ENCODE assay signal across 10 cellular contexts in genomic region chr12:86712425-86712843, GRCh38.
DNase-seq lines count a peak whose midpoint lies in the region; ATAC-seq and TF ChIP-seq lines count a peak whose summit lies in the region.
"Had no signal": no experiment of that assay in that cellular context is flagged by ENCODE, and none has a peak within 500 bp of the region (broad histone marks: within the 10 kb centered on the region; RNA-seq: fewer than 3 reads in every experiment).

No MANE protein-coding gene starts in this region.

- no peak for ATAC-seq in HG03521 (IDR thresholded peaks at IDR 0.05; ENCODE audit: unreplicated experiment)

- H3K4me1 Mint-ChIP-seq in type B pancreatic cell (ENCODE audit: unreplicated experiment), result no peaks in the 10 kb centered on the region
- H3K4me1 Mint-ChIP-seq: B cell had no signal

- peaks cover 8% of the 10 kb centered on the region for H3K9me3 Mint-ChIP-seq in type B pancreatic cell

- H3K36me3 Mint-ChIP-seq in type B pancreatic cell, result no peaks in the 10 kb centered on the region

- H3K27ac Mint-ChIP-seq in type B pancreatic cell, result peak overlapping the region; percentile 72
- H3K27ac Mint-ChIP-seq: B cell had no signal

- no peak for TF ChIP-seq CTCF in RWPE1 (conservative IDR thresholded peaks at IDR 0.05; ENCODE audit: low read depth)
- no peak for TF ChIP-seq CTCF in type B pancreatic cell (conservative IDR thresholded peaks at IDR 0.05)

- CTCF ChIA-PET in RWPE1 (lab: Yijun Ruan, JAX), result no interaction called here

- H3K27ac ChIP-seq in RWPE1, result no peak overlapping the region

- H3K4me3 Mint-ChIP-seq in type B pancreatic cell, result no peak overlapping the region
- H3K4me3 Mint-ChIP-seq: B cell had no signal

- no peaks in the 10 kb centered on the region for H3K27me3 Mint-ChIP-seq in type B pancreatic cell
- H3K27me3 Mint-ChIP-seq: B cell had no signal

- POLR2A ChIA-PET in RWPE1 (lab: Yijun Ruan, JAX; ENCODE audit: low non-redundant PET), result no interaction called here

- DNase-seq in NCI-H2029 (lab: John Stamatoyannopoulos, UW) (peak; percentile 0), NCI-H2029 treated with DMSO at 0.1 percent for 48 hours (lab: John Stamatoyannopoulos, UW) (no peak), RWPE1 (ENCODE audit: low spot score) (peak; percentile 87), fibroblast of peridontal ligament (ENCODE audit: extremely low read depth) (peak; percentile 100), type B pancreatic cell (ENCODE audit: extremely low spot score, unreplicated experiment) (no peak), cortex of kidney (lab: John Stamatoyannopoulos, UW) (no peak), NCI-H1092 (lab: John Stamatoyannopoulos, UW) (no peak)
- DNase-seq: stimulated activated CD4-positive, alpha-beta T cell treated with anti-CD3 and anti-CD28 coated beads, Interleukin-15, amount 100 ng/mL, for 24 hours had no signal

Comparison
In these comparisons a context has a peak if more than half of its experiments do, and no peak if none do; other contexts are left out.
1. DNase-seq: peak in NCI-H2029 (single experiment), RWPE1 (single experiment) and fibroblast of peridontal ligament (single experiment); none in NCI-H2029 treated with DMSO at 0.1 percent for 48 hours (single experiment), type B pancreatic cell (single experiment), cortex of kidney (single experiment) and NCI-H1092 (single experiment).